In the genomic region with DNA sequence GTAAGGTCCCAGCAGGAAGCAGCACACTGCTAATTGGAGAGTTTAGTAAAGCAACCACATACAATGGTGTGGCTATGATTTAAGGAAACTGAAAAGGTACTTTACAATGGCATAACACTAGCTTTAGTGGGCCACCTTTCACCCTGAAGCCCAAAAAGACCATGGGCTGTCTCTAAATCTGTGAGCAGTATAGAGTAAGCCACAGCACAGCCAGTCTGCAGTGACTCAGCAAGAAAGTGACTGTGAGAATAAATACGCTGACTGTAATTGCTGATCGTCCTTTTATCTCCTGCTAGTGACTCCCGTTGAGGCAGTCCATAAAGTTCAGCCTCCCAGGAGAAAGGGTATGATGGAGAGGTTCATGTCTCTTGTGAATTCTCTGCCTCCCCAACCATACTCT, we compare ENCODE assay signal across 1 cellular context.
TF ChIP-seq lines count a peak whose summit lies in the region.

No MANE protein-coding gene starts in this region.

TF ChIP-seq in GM23338, 12 proteins besides CTCF, POLR2A, EP300 and RAD21 (continued from another document):
- TF ChIP-seq ZNF462 (CRISPR knock-in tag; IDR thresholded peaks at IDR 0.05) (no peak), ZNF331 (CRISPR knock-in tag; IDR thresholded peaks at IDR 0.05; ENCODE audit: low read depth) (no peak), JUNB (IDR thresholded peaks at IDR 0.05; ENCODE audit: unreplicated experiment) (no peak), EZH2 (IDR thresholded peaks at IDR 0.05; ENCODE audit: low read depth, unreplicated experiment) (no peak)
- TF ChIP-seq, protein P1, sequence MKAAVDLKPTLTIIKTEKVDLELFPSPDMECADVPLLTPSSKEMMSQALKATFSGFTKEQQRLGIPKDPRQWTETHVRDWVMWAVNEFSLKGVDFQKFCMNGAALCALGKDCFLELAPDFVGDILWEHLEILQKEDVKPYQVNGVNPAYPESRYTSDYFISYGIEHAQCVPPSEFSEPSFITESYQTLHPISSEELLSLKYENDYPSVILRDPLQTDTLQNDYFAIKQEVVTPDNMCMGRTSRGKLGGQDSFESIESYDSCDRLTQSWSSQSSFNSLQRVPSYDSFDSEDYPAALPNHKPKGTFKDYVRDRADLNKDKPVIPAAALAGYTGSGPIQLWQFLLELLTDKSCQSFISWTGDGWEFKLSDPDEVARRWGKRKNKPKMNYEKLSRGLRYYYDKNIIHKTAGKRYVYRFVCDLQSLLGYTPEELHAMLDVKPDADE (IDR thresholded peaks at IDR 0.05), result no peak
